In the genomic region with DNA sequence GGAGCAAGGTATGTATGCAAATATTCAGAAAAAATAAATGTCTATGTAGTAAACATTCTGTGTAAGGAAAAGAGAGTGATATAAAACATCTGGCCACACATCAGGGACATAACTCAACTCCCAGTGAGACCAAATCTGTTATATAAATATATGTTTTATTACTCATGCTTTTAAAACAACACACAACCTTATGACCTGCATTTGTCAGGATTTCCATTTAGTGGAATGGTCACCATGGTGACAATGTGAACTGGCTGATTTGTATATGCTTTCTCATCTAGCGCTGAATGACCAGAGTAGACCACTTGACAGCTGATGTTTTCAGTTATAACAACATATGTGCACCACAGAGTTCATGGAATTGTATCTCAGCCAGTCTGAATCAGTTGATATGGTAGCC, we compare ENCODE assay signal across 14 cellular contexts.
DNase-seq lines count a peak whose midpoint lies in the region; TF ChIP-seq lines count a peak whose summit lies in the region.
"Had no signal": no experiment of that assay in that cellular context is flagged by ENCODE, and none has a peak within 500 bp of the region (broad histone marks: within the 10 kb centered on the region; RNA-seq: fewer than 3 reads in every experiment).

No MANE protein-coding gene starts in this region.

- in situ Hi-C loops in astrocyte of the spinal cord (cut with HindIII; ENCODE audit: low sequenced_read_pairs): no loop called here

- peaks cover 14% of the 10 kb centered on the region for H3K4me1 ChIP-seq in ACC112 (ENCODE audit: control insufficient read depth, insufficient read depth, low read length, unreplicated experiment)
- H3K4me1 ChIP-seq: uterus had no signal

- TF ChIP-seq CTCF in astrocyte of the spinal cord (IDR thresholded peaks at IDR 0.05; ENCODE audit: low read depth, low read length): no peak

- H2AFZ ChIP-seq in ACC112 (ENCODE audit: low read length, unreplicated experiment): no peak overlapping the region

- DNase-seq in HT-29 (ENCODE audit: low spot score): peak; percentile 69
- DNase-seq in astrocyte of the spinal cord (ENCODE audit: low read depth, low spot score): peak; percentile 95
- peak; percentile 52 for DNase-seq in hepatic stellate cell (ENCODE audit: low spot score)
- no peak for DNase-seq in middle frontal gyrus (ENCODE audit: extremely low spot score, low spot score)
- no peak for DNase-seq in LoVo (ENCODE audit: low spot score)
- DNase-seq in activated CD4-positive, alpha-beta T cell treated with anti-CD3 and anti-CD28 coated beads, Interleukin-2, amount 50 U/mL, for 1 hour: no peak
- DNase-seq in NCI-H1436 (lab: John Stamatoyannopoulos, UW): no peak
- DNase-seq: activated CD4-positive, alpha-beta T cell treated with anti-CD3 and anti-CD28 coated beads, Interleukin-2, amount 50 U/mL, for 4 hours; stimulated activated CD4-positive, alpha-beta T cell treated with anti-CD3 and anti-CD28 coated beads, Interleukin-2, amount 100 ng/mL, for 48 hours; T-helper 1 cell; uterus had no signal

- no peaks in the 10 kb centered on the region for H3K36me3 ChIP-seq in ACC112 (ENCODE audit: insufficient read depth, low read length)
- H3K36me3 ChIP-seq: uterus had no signal

- no peaks in the 10 kb centered on the region for H3K79me2 ChIP-seq in ACC112 (ENCODE audit: control insufficient read depth, insufficient read depth, low read length, unreplicated experiment)

- no peaks in the 10 kb centered on the region for H3K27me3 ChIP-seq in ACC112 (ENCODE audit: insufficient read depth, low read length)
- H3K27me3 ChIP-seq: uterus had no signal

- no peak overlapping the region for H3K4me3 ChIP-seq in ACC112 (ENCODE audit: low read depth, low read length)
- no peak overlapping the region for H3K4me3 ChIP-seq in astrocyte of the spinal cord (ENCODE audit: low read depth, low read length)
- H3K4me3 ChIP-seq: GM12878, uterus had no signal

- peak overlapping the region; percentile 59 for H3K27ac ChIP-seq in ACC112 (ENCODE audit: low read depth, low read length)
- H3K27ac ChIP-seq: epithelial cell of prostate, uterus had no signal

Comparison
In these comparisons a context has a peak if more than half of its experiments do, and no peak if none do; other contexts are left out.
1. DNase-seq: peak in HT-29 (single experiment), astrocyte of the spinal cord (single experiment) and hepatic stellate cell (single experiment); none in middle frontal gyrus (single experiment), LoVo (single experiment), activated CD4-positive, alpha-beta T cell treated with anti-CD3 and anti-CD28 coated beads, Interleukin-2, amount 50 U/mL, for 1 hour (single experiment) and NCI-H1436 (single experiment).